ENCODE assay signal across 15 cellular contexts in the genomic region with DNA sequence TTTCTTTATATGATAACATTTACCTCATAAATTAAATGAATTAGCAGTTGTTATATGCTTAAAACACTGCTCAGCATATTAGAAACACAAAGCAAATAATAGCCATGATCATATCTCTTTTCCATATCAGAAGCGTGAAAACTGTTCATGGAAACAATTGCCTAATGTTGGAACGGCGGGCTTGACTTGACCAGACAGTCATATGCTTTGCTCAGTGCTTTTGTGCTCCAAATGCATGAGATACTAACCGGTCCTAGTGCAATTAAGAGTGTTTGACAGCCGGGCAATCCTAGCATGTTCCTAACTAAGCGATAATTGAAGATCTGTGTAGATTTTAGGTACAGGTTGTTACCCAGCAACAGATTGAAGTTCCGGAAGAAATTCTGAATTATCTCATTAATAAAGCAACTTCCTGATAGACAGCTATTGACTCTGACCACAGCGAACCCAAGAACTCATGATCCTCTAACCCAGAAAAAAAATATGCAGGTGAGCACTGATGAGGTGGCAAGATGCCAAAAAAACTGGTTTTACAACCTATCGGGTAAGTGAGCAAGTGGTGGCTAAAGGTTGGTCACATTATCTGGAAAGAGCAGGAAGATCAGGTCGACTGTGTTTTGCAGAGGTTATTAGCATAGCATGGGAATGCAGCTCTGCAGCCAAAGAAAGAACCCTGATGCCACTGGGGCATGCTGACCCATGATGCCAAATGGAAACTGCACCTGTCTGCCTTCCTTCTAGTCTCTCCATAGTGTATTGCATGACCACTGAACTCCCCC. TPM values are rescaled to one million over a fixed set of nuclear protein-coding genes. Genes with fewer than 3 reads are reported as not detected.
DNase-seq lines count a peak whose midpoint lies in the region; ATAC-seq and TF ChIP-seq lines count a peak whose summit lies in the region.
"Had no signal": no experiment of that assay in that cellular context is flagged by ENCODE, and none has a peak within 500 bp of the region (broad histone marks: within the 10 kb centered on the region; RNA-seq: fewer than 3 reads in every experiment).

No MANE protein-coding gene starts in this region.

- H3K36me3 ChIP-seq in neural progenitor cell, result no peaks in the 10 kb centered on the region
- H3K36me3 ChIP-seq: left ventricle myocardium inferior had no signal

- H4K20me1 ChIP-seq in neural progenitor cell (ENCODE audit: low read depth), result no peaks in the 10 kb centered on the region

- H3K27ac Mint-ChIP-seq in type B pancreatic cell (peak overlapping the region; percentile 63), neural progenitor cell (no peak overlapping the region)
- H3K27ac Mint-ChIP-seq: activated T-cell treated with anti-CD3 and anti-CD28 coated beads, Interleukin-2, amount 50 U/mL, for 72 hours; CD4-positive, alpha-beta memory T cell; HFFc6 had no signal

- H3K4me3 ChIP-seq in LNCaP clone FGC (ENCODE audit: low read depth, low read length) (no peak overlapping the region), neural progenitor cell (no peak overlapping the region)
- H3K4me3 ChIP-seq: left ventricle myocardium inferior, skin epidermis had no signal

- no peak for ATAC-seq in GM19023 (IDR thresholded peaks at IDR 0.05; ENCODE audit: unreplicated experiment)
- ATAC-seq: activated CD4-positive, CD25-positive, alpha-beta regulatory T cell treated with anti-CD3 and anti-CD28 coated beads, Interleukin-2, amount 50 U/mL, for 24 hours; activated T-cell treated with anti-CD3 and anti-CD28 coated beads, Interleukin-2, amount 50 U/mL, for 72 hours had no signal

- no peak overlapping the region for H3K27ac ChIP-seq in neural progenitor cell
- H3K27ac ChIP-seq: left ventricle myocardium inferior, skin epidermis had no signal

- no peaks in the 10 kb centered on the region for H3K79me2 ChIP-seq in neural progenitor cell (ENCODE audit: low read depth)

- peaks cover 4% of the 10 kb centered on the region for H3K4me1 Mint-ChIP-seq in type B pancreatic cell (ENCODE audit: unreplicated experiment)
- no peaks in the 10 kb centered on the region for H3K4me1 Mint-ChIP-seq in neural progenitor cell

- DNase-seq in LNCaP clone FGC (ENCODE audit: low read depth), result peak; percentile 94
- peak; percentile 72 for DNase-seq in NCI-H748 treated with DMSO at 0.1 percent for 48 hours (lab: John Stamatoyannopoulos, UW)
- DNase-seq in iPS-NIHi11 (ENCODE audit: low spot score), result peak; percentile 49
- no peak for DNase-seq in type B pancreatic cell (ENCODE audit: extremely low spot score, unreplicated experiment)
- DNase-seq in neural progenitor cell (ENCODE audit: low spot score), result no peak
- no peak for DNase-seq in H4 (ENCODE audit: low spot score)
- DNase-seq: activated T-cell treated with anti-CD3 and anti-CD28 coated beads, Interleukin-2, amount 50 U/mL, for 72 hours; CD4-positive, alpha-beta memory T cell; effector CD4-positive, alpha-beta T cell; HFFc6; left ventricle myocardium inferior; MV-4-11 had no signal

- no peak overlapping the region for H2AFZ ChIP-seq in neural progenitor cell (replicated peaks)

- H3K27me3 ChIP-seq in neural progenitor cell, result no peaks in the 10 kb centered on the region

- H3K9me3 Mint-ChIP-seq in type B pancreatic cell (no peaks in the 10 kb centered on the region), neural progenitor cell (no peaks in the 10 kb centered on the region)
- H3K9me3 Mint-ChIP-seq: activated T-cell treated with anti-CD3 and anti-CD28 coated beads, Interleukin-2, amount 50 U/mL, for 72 hours; CD4-positive, alpha-beta memory T cell; HFFc6 had no signal

- H3K36me3 Mint-ChIP-seq in type B pancreatic cell (peaks cover 3% of the 10 kb centered on the region), neural progenitor cell (no peaks in the 10 kb centered on the region)
- H3K36me3 Mint-ChIP-seq: CD4-positive, alpha-beta memory T cell had no signal

- peak overlapping the region; percentile 56 for H3K4me3 Mint-ChIP-seq in type B pancreatic cell
- no peak overlapping the region for H3K4me3 Mint-ChIP-seq in neural progenitor cell
- H3K4me3 Mint-ChIP-seq: activated T-cell treated with anti-CD3 and anti-CD28 coated beads, Interleukin-2, amount 50 U/mL, for 72 hours; CD4-positive, alpha-beta memory T cell; HFFc6 had no signal

- H3K4me1 ChIP-seq in neural progenitor cell, result no peaks in the 10 kb centered on the region
- H3K4me1 ChIP-seq: left ventricle myocardium inferior had no signal

- peaks cover 8% of the 10 kb centered on the region for H3K27me3 Mint-ChIP-seq in type B pancreatic cell
- no peaks in the 10 kb centered on the region for H3K27me3 Mint-ChIP-seq in neural progenitor cell (ENCODE audit: insufficient read depth, low read depth)

- no peak overlapping the region for H3K4me2 ChIP-seq in neural progenitor cell

- H3F3A ChIP-seq in neural progenitor cell (ENCODE audit: low read depth), result no peaks in the 10 kb centered on the region

- no peak for TF ChIP-seq CTCF in LNCaP clone FGC (IDR thresholded peaks at IDR 0.05; ENCODE audit: control insufficient read depth, extremely low read depth, insufficient read depth)
- TF ChIP-seq CTCF in type B pancreatic cell (conservative IDR thresholded peaks at IDR 0.05), result no peak
- no peak for TF ChIP-seq CTCF in neural progenitor cell (IDR thresholded peaks at IDR 0.05)

- no peaks in the 10 kb centered on the region for H3K9me3 ChIP-seq in neural progenitor cell (ENCODE audit: low read depth)
- H3K9me3 ChIP-seq: left ventricle myocardium inferior had no signal

- no peak overlapping the region for H3K9ac ChIP-seq in neural progenitor cell

RNA-seq across cellular contexts. Expression of a gene that starts 23.7 kb away (rescaled TPM):
- total RNA-seq in type B pancreatic cell (ENCODE audit: low replicate concordance), result 5.8 and 12.5 TPM in 2 replicates
- 0.12 TPM in 1 of 2 replicates, not detected in the other for total RNA-seq in neural progenitor cell (ENCODE audit: low replicate concordance)
- 8.1 and 9.6 TPM in 2 replicates for total RNA-seq in H4 (2014; rRNA removed; shearing (Covaris generic))
- total RNA-seq: activated T-cell treated with anti-CD3 and anti-CD28 coated beads, Interleukin-2, amount 50 U/mL, for 72 hours had no signal

Comparison
In these comparisons a context has a peak if more than half of its experiments do, and no peak if none do; other contexts are left out.
1. DNase-seq: peak in LNCaP clone FGC (single experiment), NCI-H748 treated with DMSO at 0.1 percent for 48 hours (single experiment) and iPS-NIHi11 (single experiment); none in type B pancreatic cell (single experiment), neural progenitor cell (single experiment) and H4 (single experiment).